In genomic region chr17:77962349-77962748, GRCh38 we compare ENCODE assay signal across 1 cellular context.
TF ChIP-seq lines count a peak whose summit lies in the region.

No MANE protein-coding gene starts in this region.

TF ChIP-seq in GM12878, 131 proteins besides CTCF, POLR2A, EP300 and RAD21 (continued from another document):
- TF ChIP-seq RELB (IDR thresholded peaks at IDR 0.05; ENCODE audit: low read depth) = no peak
- TF ChIP-seq JUND (IDR thresholded peaks at IDR 0.05; ENCODE audit: low read depth, low read length) = no peak
- no peak for TF ChIP-seq STAT1 (conservative IDR thresholded peaks at IDR 0.05)
- no peak for TF ChIP-seq ESRRA (IDR thresholded peaks at IDR 0.05; ENCODE audit: low read length)
